12 cellular contexts compared by ENCODE assay signal in the genomic region with DNA sequence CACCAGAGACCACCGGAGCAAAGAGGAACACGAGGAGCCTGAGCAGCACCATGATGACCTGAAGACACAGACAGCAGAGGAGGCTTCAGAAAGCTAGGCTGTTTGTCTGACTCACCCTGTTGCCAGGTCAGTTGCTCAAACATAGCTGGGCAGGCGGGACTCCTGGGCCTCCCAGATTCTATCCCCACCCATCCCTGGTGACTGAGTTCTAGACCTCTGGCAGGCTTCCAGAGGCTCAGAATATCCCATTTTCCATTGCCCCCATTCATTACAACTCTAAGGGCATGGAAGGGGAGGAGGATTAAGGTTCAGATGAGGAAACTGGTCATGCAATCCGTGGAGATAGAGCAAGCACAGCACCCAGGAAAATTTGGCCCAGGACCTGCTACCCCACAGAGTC. TPM values are rescaled to one million over a fixed set of nuclear protein-coding genes. Genes with fewer than 3 reads are reported as not detected.
DNase-seq lines count a peak whose midpoint lies in the region; TF ChIP-seq lines count a peak whose summit lies in the region.
"Had no signal": no experiment of that assay in that cellular context is flagged by ENCODE, and none has a peak within 500 bp of the region (broad histone marks: within the 10 kb centered on the region; RNA-seq: fewer than 3 reads in every experiment).

A gene with protein sequence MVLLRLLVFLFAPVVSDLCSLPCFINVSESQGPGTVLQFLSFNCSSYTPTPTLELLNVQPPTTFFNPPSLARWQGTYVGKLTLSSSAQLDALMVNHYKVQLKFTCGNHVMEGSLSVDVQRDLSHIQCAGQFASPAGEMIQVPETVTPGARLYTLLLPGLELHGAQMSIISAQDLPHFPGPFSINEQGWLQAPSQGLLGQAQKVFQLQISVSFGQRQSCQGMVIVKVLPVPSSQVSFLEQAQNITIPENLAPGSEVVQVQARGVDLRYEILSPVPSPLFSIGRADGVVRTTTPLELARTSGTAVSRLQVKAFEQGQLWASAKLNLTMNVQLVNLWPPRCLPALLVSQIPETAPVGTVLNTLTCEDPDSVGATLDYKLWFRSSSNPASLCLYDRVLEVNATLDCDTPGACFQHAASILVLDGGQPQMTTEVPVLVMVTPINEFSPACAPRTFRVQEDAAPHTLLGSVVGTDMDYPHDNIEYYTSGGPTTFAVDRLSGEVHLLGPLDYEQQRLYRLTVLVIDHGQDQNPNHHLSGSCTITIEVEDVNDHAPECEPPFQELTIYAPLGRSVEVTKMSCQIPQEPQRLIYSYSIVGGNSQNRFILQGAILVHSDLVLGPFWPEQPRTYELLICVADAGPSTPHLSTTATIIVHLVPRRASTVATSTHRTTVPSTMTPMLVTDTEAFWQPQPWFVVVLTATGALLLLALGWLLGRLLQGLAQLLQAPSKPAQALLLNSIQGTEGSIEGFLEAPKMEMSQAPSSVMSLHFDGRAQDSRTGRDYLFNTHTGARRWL (minus strand): TSS at position 113 of the 400 bp plus-strand sequence. CDS start 61 bp downstream, at position 52.

- H3K27ac ChIP-seq in tibial artery (peak within 1 kb of the TSS; percentile 34 to 36), thyroid gland (no peak within 1 kb of the TSS)
- H3K27ac ChIP-seq: 22Rv1, Peyer's patch had no signal

- H3K4me1 ChIP-seq in tibial artery: peaks cover 13 to 25% (median 16%) of the 10 kb centered on the region in 4 donors
- H3K4me1 ChIP-seq in thyroid gland: peaks cover 0 to 15% of the 10 kb centered on the region in 2 donors

- 69 to 74% methylated on average over 4 of the region's 4 CpGs for WGBS in thyroid gland, 2 donors

- H3K36me3 ChIP-seq in tibial artery (no peaks in the 10 kb centered on the region), thyroid gland (no peaks in the 10 kb centered on the region)
- H3K36me3 ChIP-seq: Peyer's patch had no signal

- intact Hi-C loops in tibial artery (cut with DNase I; ENCODE audit: low total_unique reads): no loop called here
- intact Hi-C loops in thyroid gland (cut with DNase I): loop anchor here (5.0 kb wide), 1 partner anchor 103 kb away; a partner anchor contains a TSS

- TF ChIP-seq POLR2A in thyroid gland (IDR thresholded peaks at IDR 0.05): no peak

- H3K9me3 ChIP-seq in tibial artery (no peaks in the 10 kb centered on the region), thyroid gland (no peaks in the 10 kb centered on the region)
- H3K9me3 ChIP-seq: Peyer's patch had no signal

- H3K4me3 ChIP-seq in fibroblast of mammary gland (ENCODE audit: control insufficient read depth, low read depth, low read length) (no peak within 1 kb of the TSS), tibial artery (no peak within 1 kb of the TSS), thyroid gland (replicated peaks in 1 of 3) (no peak within 1 kb of the TSS)
- H3K4me3 ChIP-seq: Peyer's patch had no signal

- peak; percentile 55 for DNase-seq in DMS53 (lab: John Stamatoyannopoulos, UW)
- DNase-seq in DMS53 treated with DMSO at 0.1 percent for 48 hours (lab: John Stamatoyannopoulos, UW; ENCODE audit: unreplicated experiment): no peak
- DNase-seq in RPMI7951 (ENCODE audit: low read depth): peak; percentile 75
- peak; percentile 81 for DNase-seq in fibroblast of mammary gland (ENCODE audit: low read depth)
- peak; percentile 79 to 86 for DNase-seq in tibial artery
- DNase-seq in activated gamma-delta T cell treated with Interleukin-2 at 50 U/mL for 16 hours: no peak
- DNase-seq in thyroid gland: no peak
- no peak for DNase-seq in activated gamma-delta T cell (lab: John Stamatoyannopoulos, UW)
- DNase-seq: activated naive CD4-positive, alpha-beta T cell treated with anti-CD3 and anti-CD28 coated beads, Interleukin-2, amount 10 ng/mL, durations not matched to agents 7 days and 5 days; NCI-H187; Peyer's patch had no signal

- no peak for TF ChIP-seq CTCF in fibroblast of mammary gland (conservative IDR thresholded peaks at IDR 0.05; ENCODE audit: control insufficient read depth, insufficient read depth, low read depth, low read length)
- TF ChIP-seq CTCF in tibial artery (IDR thresholded peaks at IDR 0.05): no peak
- TF ChIP-seq CTCF in thyroid gland (IDR thresholded peaks at IDR 0.05): no peak

- no peaks in the 10 kb centered on the region for H3K27me3 ChIP-seq in tibial artery
- no peaks in the 10 kb centered on the region for H3K27me3 ChIP-seq in thyroid gland
- H3K27me3 ChIP-seq: Peyer's patch had no signal

RNA-seq across cellular contexts. Expression of the gene that starts here (rescaled TPM):
- not detected in 2 replicates for total RNA-seq in RPMI7951 (2014; rRNA removed; shearing (Covaris generic))
- not detected for total RNA-seq in thyroid gland

Comparison
In these comparisons a context has a peak if more than half of its experiments do, and no peak if none do; other contexts are left out.
1. DNase-seq: peak in DMS53 (single experiment), fibroblast of mammary gland (single experiment) and tibial artery (2 of 2); none in DMS53 treated with DMSO at 0.1 percent for 48 hours (single experiment), activated gamma-delta T cell treated with Interleukin-2 at 50 U/mL for 16 hours (single experiment), thyroid gland (0 of 2) and activated gamma-delta T cell (single experiment).
2. Peak in DNase-seq in RPMI7951; RNA of the gene not detected or under 1 TPM.
3. H3K27ac ChIP-seq: peak in tibial artery (2 of 2); none in thyroid gland (0 of 3).